ENCODE assay signal across 8 cellular contexts in the genomic region with DNA sequence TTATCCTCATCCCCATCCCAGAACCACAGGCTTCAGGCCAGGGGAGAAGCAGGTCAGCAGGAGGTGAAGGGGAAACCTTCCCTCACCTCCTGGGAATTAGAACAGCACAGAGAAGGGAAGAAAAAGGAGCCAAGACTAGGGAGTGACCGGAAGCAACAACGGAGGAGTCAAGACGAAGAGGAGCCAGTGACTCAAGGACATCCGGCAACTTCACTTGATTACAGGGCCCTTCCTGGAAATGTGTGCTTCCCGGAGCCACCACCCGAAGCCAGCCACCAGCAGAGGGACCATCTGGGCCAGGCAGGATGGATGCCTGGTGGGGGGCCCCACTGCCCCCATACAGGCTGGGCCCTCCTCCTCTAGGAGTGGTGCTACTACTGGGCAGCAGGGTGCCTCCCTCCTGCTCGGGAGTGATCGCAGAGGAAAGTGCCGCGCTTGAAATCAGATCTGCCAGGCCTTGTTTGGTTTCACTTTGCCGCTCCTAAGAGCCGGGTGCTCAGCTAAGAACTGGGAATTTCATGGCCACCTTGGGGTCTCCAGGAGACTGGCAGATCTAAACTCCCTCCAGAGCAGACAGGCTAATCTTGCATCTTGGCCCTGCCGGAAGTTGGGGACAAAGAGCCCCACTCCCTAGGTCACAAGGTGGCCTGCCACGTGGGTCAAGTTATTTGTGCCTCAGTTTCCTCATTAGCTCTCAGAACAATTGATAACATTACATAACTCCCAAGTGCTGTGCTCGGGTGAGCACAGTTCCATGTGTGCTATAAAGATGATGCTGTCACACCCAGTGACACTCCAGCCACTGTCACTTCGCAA. TPM values are rescaled to one million over a fixed set of nuclear protein-coding genes. Genes with fewer than 3 reads are reported as not detected.
DNase-seq lines count a peak whose midpoint lies in the region; ATAC-seq and TF ChIP-seq lines count a peak whose summit lies in the region.
"Had no signal": no experiment of that assay in that cellular context is flagged by ENCODE, and none has a peak within 500 bp of the region (broad histone marks: within the 10 kb centered on the region; RNA-seq: fewer than 3 reads in every experiment).

No MANE protein-coding gene starts in this region.

- H3K27me3 Mint-ChIP-seq in endodermal cell (ENCODE audit: insufficient read depth), result no peaks in the 10 kb centered on the region
- peaks cover 11% of the 10 kb centered on the region for H3K27me3 Mint-ChIP-seq in activated T-cell treated with anti-CD3 and anti-CD28 coated beads, Interleukin-2, amount 50 U/mL, for 4 hours (ENCODE audit: low read depth)

- peaks cover 15% of the 10 kb centered on the region for H3K4me1 ChIP-seq in HAP-1
- peaks cover 34% of the 10 kb centered on the region for H3K4me1 ChIP-seq in endodermal cell (ENCODE audit: control insufficient read depth, insufficient read depth, low read length)
- peaks cover 80% of the 10 kb centered on the region for H3K4me1 ChIP-seq in muscle layer of colon (ENCODE audit: insufficient read depth, low read length)

- TF ChIP-seq CTCF in endodermal cell (conservative IDR thresholded peaks at IDR 0.05), result peak; percentile 69

- no peaks in the 10 kb centered on the region for H3K9me3 ChIP-seq in HAP-1
- no peaks in the 10 kb centered on the region for H3K9me3 ChIP-seq in endodermal cell (ENCODE audit: control insufficient read depth, low read length)
- no peaks in the 10 kb centered on the region for H3K9me3 ChIP-seq in muscle layer of colon (ENCODE audit: low read length)

- peaks cover 37% of the 10 kb centered on the region for H3K4me1 Mint-ChIP-seq in endodermal cell
- peaks cover 12% of the 10 kb centered on the region for H3K4me1 Mint-ChIP-seq in activated T-cell treated with anti-CD3 and anti-CD28 coated beads, Interleukin-2, amount 50 U/mL, for 4 hours (ENCODE audit: low read depth)

- peak overlapping the region; percentile 21 for H3K4me3 Mint-ChIP-seq in endodermal cell
- no peak overlapping the region for H3K4me3 Mint-ChIP-seq in activated T-cell treated with anti-CD3 and anti-CD28 coated beads, Interleukin-2, amount 50 U/mL, for 4 hours
- H3K4me3 Mint-ChIP-seq: stimulated activated naive CD8-positive, alpha-beta T cell treated with anti-CD3 and anti-CD28 coated beads, Interleukin-15, Interleukin-2, amounts not matched to agents 100 ng/mL and 50 ng/mL, for 24 hours had no signal

- no peaks in the 10 kb centered on the region for H3K9me3 Mint-ChIP-seq in endodermal cell
- H3K9me3 Mint-ChIP-seq in activated T-cell treated with anti-CD3 and anti-CD28 coated beads, Interleukin-2, amount 50 U/mL, for 4 hours, result no peaks in the 10 kb centered on the region
- H3K9me3 Mint-ChIP-seq: stimulated activated naive CD8-positive, alpha-beta T cell treated with anti-CD3 and anti-CD28 coated beads, Interleukin-15, Interleukin-2, amounts not matched to agents 100 ng/mL and 50 ng/mL, for 24 hours had no signal

- H3K4me3 ChIP-seq in HAP-1 (0 out of 2 replicates have a peak overlapping the region, but pooled peaks have one; percentile 2), endodermal cell (ENCODE audit: low read length) (peak overlapping the region; percentile 36), muscle layer of colon (ENCODE audit: low read depth in 1 of 2, low read length in 2 of 2) (peak overlapping the region; percentile 71 to 74)

- H3K36me3 ChIP-seq in HAP-1 (replicated peaks), result no peaks in the 10 kb centered on the region
- H3K36me3 ChIP-seq in endodermal cell (ENCODE audit: control insufficient read depth, insufficient read depth, low read length), result peaks cover 27% of the 10 kb centered on the region
- peaks cover 5% of the 10 kb centered on the region for H3K36me3 ChIP-seq in muscle layer of colon (ENCODE audit: insufficient read depth, low read length)

- H3K27ac ChIP-seq in endodermal cell (ENCODE audit: low read depth, low read length) (no peak overlapping the region), muscle layer of colon (ENCODE audit: low read depth, low read length) (peak overlapping the region; percentile 98)

- no peak overlapping the region for H3K9ac ChIP-seq in endodermal cell (ENCODE audit: extremely low read depth, low read length, poor library complexity, severe bottlenecking)
- peak overlapping the region; percentile 79 for H3K9ac ChIP-seq in muscle layer of colon (ENCODE audit: low read length)

- H3K27me3 ChIP-seq in HAP-1 (ENCODE audit: low read depth) (no peaks in the 10 kb centered on the region), endodermal cell (ENCODE audit: control insufficient read depth, insufficient read depth, low read length, poor library complexity, severe bottlenecking) (no peaks in the 10 kb centered on the region), muscle layer of colon (ENCODE audit: control insufficient read depth in 1 of 2, insufficient read depth in 2 of 2, low read length in 2 of 2) (no peaks in the 10 kb centered on the region)

- H3K36me3 Mint-ChIP-seq in endodermal cell (ENCODE audit: low read depth), result peaks cover 25% of the 10 kb centered on the region
- no peaks in the 10 kb centered on the region for H3K36me3 Mint-ChIP-seq in activated T-cell treated with anti-CD3 and anti-CD28 coated beads, Interleukin-2, amount 50 U/mL, for 4 hours (ENCODE audit: insufficient read depth)

- in situ Hi-C loops in HAP-1 (cut with MboI; ENCODE audit: low sequenced_read_pairs), result no loop called here

- DNase-seq in HAP-1 (ENCODE audit: low spot score in 2 of 2) (peak in 1 of 2 experiments; percentile 47), endodermal cell (peak; percentile 93)
- no peak for DNase-seq in activated T-cell treated with anti-CD3 and anti-CD28 coated beads, Interleukin-2, amount 50 U/mL, for 4 hours

- ATAC-seq in HG03175 (IDR thresholded peaks at IDR 0.05; ENCODE audit: unreplicated experiment) (no peak), GM21390 (IDR thresholded peaks at IDR 0.05; ENCODE audit: unreplicated experiment) (no peak)
- ATAC-seq in activated T-cell treated with anti-CD3 and anti-CD28 coated beads, Interleukin-2, amount 50 U/mL, for 4 hours, result no peak

- 48 to 60% methylated on average over 11 to 16 of the region's 16 CpGs for WGBS in endodermal cell (ENCODE audit: insufficient coverage in 1 of 2, insufficient read length in 1 of 2), 2 experiments

- peak overlapping the region; percentile 77 for H3K27ac Mint-ChIP-seq in endodermal cell
- H3K27ac Mint-ChIP-seq: stimulated activated naive CD8-positive, alpha-beta T cell treated with anti-CD3 and anti-CD28 coated beads, Interleukin-15, Interleukin-2, amounts not matched to agents 100 ng/mL and 50 ng/mL, for 24 hours had no signal

TF ChIP-seq in PFSK-1, 5 proteins besides CTCF, POLR2A, EP300 and RAD21:
- no peak; the same call in 1 of the 2 replicates for TF ChIP-seq TAF1 (IDR thresholded peaks at IDR 0.05; ENCODE audit: borderline replicate concordance, insufficient read depth, low read length)
- TF ChIP-seq FOXP2 (optimal IDR thresholded peaks at IDR 0.05; ENCODE audit: borderline replicate concordance, extremely low read depth, extremely low read length, insufficient read depth), result peak; percentile 81
- TF ChIP-seq, protein P1, sequence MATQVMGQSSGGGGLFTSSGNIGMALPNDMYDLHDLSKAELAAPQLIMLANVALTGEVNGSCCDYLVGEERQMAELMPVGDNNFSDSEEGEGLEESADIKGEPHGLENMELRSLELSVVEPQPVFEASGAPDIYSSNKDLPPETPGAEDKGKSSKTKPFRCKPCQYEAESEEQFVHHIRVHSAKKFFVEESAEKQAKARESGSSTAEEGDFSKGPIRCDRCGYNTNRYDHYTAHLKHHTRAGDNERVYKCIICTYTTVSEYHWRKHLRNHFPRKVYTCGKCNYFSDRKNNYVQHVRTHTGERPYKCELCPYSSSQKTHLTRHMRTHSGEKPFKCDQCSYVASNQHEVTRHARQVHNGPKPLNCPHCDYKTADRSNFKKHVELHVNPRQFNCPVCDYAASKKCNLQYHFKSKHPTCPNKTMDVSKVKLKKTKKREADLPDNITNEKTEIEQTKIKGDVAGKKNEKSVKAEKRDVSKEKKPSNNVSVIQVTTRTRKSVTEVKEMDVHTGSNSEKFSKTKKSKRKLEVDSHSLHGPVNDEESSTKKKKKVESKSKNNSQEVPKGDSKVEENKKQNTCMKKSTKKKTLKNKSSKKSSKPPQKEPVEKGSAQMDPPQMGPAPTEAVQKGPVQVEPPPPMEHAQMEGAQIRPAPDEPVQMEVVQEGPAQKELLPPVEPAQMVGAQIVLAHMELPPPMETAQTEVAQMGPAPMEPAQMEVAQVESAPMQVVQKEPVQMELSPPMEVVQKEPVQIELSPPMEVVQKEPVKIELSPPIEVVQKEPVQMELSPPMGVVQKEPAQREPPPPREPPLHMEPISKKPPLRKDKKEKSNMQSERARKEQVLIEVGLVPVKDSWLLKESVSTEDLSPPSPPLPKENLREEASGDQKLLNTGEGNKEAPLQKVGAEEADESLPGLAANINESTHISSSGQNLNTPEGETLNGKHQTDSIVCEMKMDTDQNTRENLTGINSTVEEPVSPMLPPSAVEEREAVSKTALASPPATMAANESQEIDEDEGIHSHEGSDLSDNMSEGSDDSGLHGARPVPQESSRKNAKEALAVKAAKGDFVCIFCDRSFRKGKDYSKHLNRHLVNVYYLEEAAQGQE (IDR thresholded peaks at IDR 0.05; ENCODE audit: insufficient read depth in 1 of 2, low read depth in 2 of 2, low read length in 2 of 2), result peak in 1 of 2 experiments; percentile 75; a peak in 2 of 4 replicates
- no peak for TF ChIP-seq SIN3A (IDR thresholded peaks at IDR 0.05; ENCODE audit: borderline replicate concordance, insufficient read depth, low read length)
- no peak; the same call in 1 of the 2 replicates for TF ChIP-seq POLR2AphosphoS5 (IDR thresholded peaks at IDR 0.05; ENCODE audit: low read depth, low read length)
TF ChIP-seq in PFSK-1: peak in this region for 2.

RNA-seq across cellular contexts. Expression of a gene that starts 6.6 kb away (rescaled TPM):
- 32.4 TPM for polyA plus RNA-seq in PFSK-1 (2012; ENCODE audit: insufficient read length, low read depth)
- 10 to 100 TPM; 38.5 to 49.7 TPM for total RNA-seq in endodermal cell
- polyA plus RNA-seq in endodermal cell (2013, experiment 1 of 2), result 57.7 TPM
- polyA plus RNA-seq in endodermal cell (2013, experiment 2 of 2), result 49.6 TPM
- 1 to 10 TPM in 1 of 3 donors, under 1 TPM in 2; 0.24 to 1.1 (median 0.30) TPM for total RNA-seq in activated T-cell treated with anti-CD3 and anti-CD28 coated beads, Interleukin-2, amount 50 U/mL, for 4 hours

RNA-seq across cellular contexts. Expression of a gene that starts 43.5 kb away (rescaled TPM):
- not detected for polyA plus RNA-seq in PFSK-1 (2012; ENCODE audit: insufficient read length, low read depth)
- under 1 TPM; 0.29 to 0.58 TPM for total RNA-seq in endodermal cell
- polyA plus RNA-seq in endodermal cell (2013, experiment 1 of 2), result not detected
- not detected for polyA plus RNA-seq in endodermal cell (2013, experiment 2 of 2)
- total RNA-seq in activated T-cell treated with anti-CD3 and anti-CD28 coated beads, Interleukin-2, amount 50 U/mL, for 4 hours, result not detected

Comparison
In these comparisons a context has a peak if more than half of its experiments do, and no peak if none do; other contexts are left out.
1. H3K4me3 ChIP-seq: peak in every context shown above with its lines; median percentile 72 in muscle layer of colon; 36 in endodermal cell; 2 in HAP-1.
2. RNA of a gene that starts 6.6 kb away (total RNA-seq): 38.5 to 49.7 TPM in endodermal cell; 0.24 to 1.1 TPM in activated T-cell treated with anti-CD3 and anti-CD28 coated beads, Interleukin-2, amount 50 U/mL, for 4 hours; every median in the first group is over 10 times any median in the second.